In genomic region chr6:53647437-53648094, GRCh38 we compare ENCODE assay signal across 8 cellular contexts. TPM values are rescaled to one million over a fixed set of nuclear protein-coding genes. Genes with fewer than 3 reads are reported as not detected.
DNase-seq lines count a peak whose midpoint lies in the region; ATAC-seq and TF ChIP-seq lines count a peak whose summit lies in the region.

No MANE protein-coding gene starts in this region.

- peaks cover 52 to 57% of the 10 kb centered on the region in 2 donors for H3K4me1 Mint-ChIP-seq in natural killer cell

- H3K27me3 Mint-ChIP-seq in natural killer cell (ENCODE audit: low read depth in 2 of 2), result no peaks in the 10 kb centered on the region

- H3K27ac Mint-ChIP-seq in natural killer cell, result peak overlapping the region; percentile 88 to 91

- no peaks in the 10 kb centered on the region for H3K36me3 Mint-ChIP-seq in natural killer cell

- no peaks in the 10 kb centered on the region for H3K9me3 Mint-ChIP-seq in natural killer cell

- no peak for TF ChIP-seq CTCF in natural killer cell (IDR thresholded peaks at IDR 0.05)

- DNase-seq in activated T-cell treated with anti-CD3 and anti-CD28 coated beads for 24 hours (ENCODE audit: low read depth) (peak; percentile 27), activated T-cell treated with anti-CD3 and anti-CD28 coated beads for 4 hours (no peak), T-helper 9 cell (peak; percentile 7), natural killer cell (peak; percentile 24), NCI-H526 treated with DMSO at 0.1 percent for 48 hours (lab: John Stamatoyannopoulos, UW) (no peak), NCI-H1048 (lab: John Stamatoyannopoulos, UW) (no peak), NCI-H446 (lab: John Stamatoyannopoulos, UW) (no peak)

- ATAC-seq in HG03159 (IDR thresholded peaks at IDR 0.05; ENCODE audit: unreplicated experiment) (peak; percentile 66), natural killer cell (peak; percentile 27 to 52 (median 49))

- H3K4me3 Mint-ChIP-seq in natural killer cell, result peak overlapping the region; percentile 69

- intact Hi-C loops in natural killer cell (cut with micrococcal nuclease), result loop anchor here (1.0 kb wide), 1 partner anchor 99 kb away; no protein-coding TSS in a partner anchor

RNA-seq across cellular contexts. Expression of gene KLHL31, which starts 18.0 kb away (rescaled TPM):
- total RNA-seq in natural killer cell, result under 1 TPM; 0.05 to 0.11 (median 0.09) TPM

Comparison
In these comparisons a context has a peak if more than half of its experiments do, and no peak if none do; other contexts are left out.
1. DNase-seq: peak in activated T-cell treated with anti-CD3 and anti-CD28 coated beads for 24 hours (single experiment), T-helper 9 cell (single experiment) and natural killer cell (single experiment); none in activated T-cell treated with anti-CD3 and anti-CD28 coated beads for 4 hours (single experiment), NCI-H526 treated with DMSO at 0.1 percent for 48 hours (single experiment), NCI-H1048 (single experiment) and NCI-H446 (0 of 2).